Comparison of ENCODE assay signal across 1 cellular context in genomic region chr6:13328875-13329183, GRCh38.
TF ChIP-seq lines count a peak whose summit lies in the region.

No MANE protein-coding gene starts in this region.

TF ChIP-seq in HepG2, 621 proteins besides CTCF, POLR2A, EP300 and RAD21 (continued from another document):
- TF ChIP-seq AFF4 (CRISPR knock-in tag; IDR thresholded peaks at IDR 0.05) (no peak), ZNF33B (CRISPR knock-in tag; IDR thresholded peaks at IDR 0.05) (0 out of 2 replicates have a peak, but pooled peaks have one; percentile 2), PHF21A (CRISPR knock-in tag; IDR thresholded peaks at IDR 0.05) (peak; percentile 52), BATF2 (CRISPR knock-in tag; IDR thresholded peaks at IDR 0.05) (0 out of 2 replicates have a peak, but pooled peaks have one; percentile 2)
